Comparison of ENCODE assay signal across 8 cellular contexts in the genomic region with DNA sequence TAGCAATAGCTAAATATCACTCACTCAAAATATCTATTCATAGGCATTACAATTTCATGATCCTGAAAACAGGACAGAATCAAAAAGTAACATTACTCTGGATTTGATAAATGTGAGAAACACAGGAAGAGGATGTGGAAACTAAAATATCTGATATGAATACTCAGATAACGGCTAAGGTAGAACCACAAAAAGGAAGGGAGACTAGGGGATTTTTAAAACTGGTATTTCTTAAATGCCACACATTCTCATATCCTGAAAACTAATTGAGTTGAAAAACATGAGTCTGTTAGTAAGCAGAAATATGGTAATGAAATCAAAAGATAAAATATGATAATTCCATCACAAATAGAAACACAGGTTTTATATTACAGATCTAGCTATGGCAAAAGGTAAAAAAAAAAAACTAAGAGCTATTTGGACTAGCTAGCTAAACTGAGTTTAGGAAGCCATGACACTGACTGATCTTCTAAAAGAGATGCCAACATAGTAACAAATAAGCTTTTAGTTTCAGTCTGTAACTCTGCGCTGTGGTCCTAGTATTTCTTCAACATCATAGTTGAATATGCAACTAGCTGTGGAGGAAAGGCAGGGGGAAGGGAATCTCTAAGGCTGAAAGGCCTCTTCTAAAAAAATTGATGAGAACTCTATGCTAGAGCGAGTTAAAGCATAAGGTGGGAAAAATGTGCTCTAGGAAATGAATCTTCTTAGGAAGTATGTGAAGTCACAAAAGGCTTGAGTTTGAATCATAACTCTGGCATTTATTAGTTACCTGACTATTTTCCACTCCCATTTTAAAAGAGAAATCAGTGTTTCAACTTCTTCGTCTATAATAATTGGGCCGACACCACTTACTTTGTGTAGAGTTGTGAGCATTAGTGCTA.
A peak's percentile ranks its signal among the peaks of the same experiment; 100 is the strongest.
DNase-seq lines count a peak whose midpoint lies in the region; ATAC-seq and FAIRE-seq lines count a peak whose summit lies in the region.
"Not testable (repeated sequence)": the region's sequence is repeated elsewhere in the genome, so short reads cannot be mapped to it uniquely, and the experiment has no call there.

No MANE protein-coding gene starts in this region.

- peaks cover 20% of the 10 kb centered on the region for H3K4me1 Mint-ChIP-seq in activated CD8-positive, alpha-beta memory T cell treated with anti-CD3 and anti-CD28 coated beads, Interleukin-2, amount 10 ng/mL, durations not matched to agents 7 days and 5 days
- H3K4me1 Mint-ChIP-seq in central memory CD8-positive, alpha-beta T cell, result peaks cover 17% of the 10 kb centered on the region
- H3K4me1 Mint-ChIP-seq in natural killer cell treated with Interleukin-12 subunit alpha and Interleukin-12 subunit beta and Interleukin-15 and Interleukin-18, amount 100 ng/mL, for 72 hours (ENCODE audit: low read depth in 2 of 2), result peaks cover 0 to 17% of the 10 kb centered on the region in 2 donors

- H3K27ac ChIP-seq in BLaER1, result not testable (repeated sequence)

- peak; percentile 61 for FAIRE-seq in RCC 7860 (lab: Jason Lieb, UNC)

- CTCF ChIA-PET in activated CD8-positive, alpha-beta memory T cell treated with anti-CD3 and anti-CD28 coated beads, Interleukin-2, amount 10 ng/mL, durations not matched to agents 7 days and 5 days (lab: Charles Lee), result not testable (repeated sequence)

- H3K27ac Mint-ChIP-seq in activated CD8-positive, alpha-beta memory T cell treated with anti-CD3 and anti-CD28 coated beads, Interleukin-2, amount 10 ng/mL, durations not matched to agents 7 days and 5 days, result peak overlapping the region; percentile 37
- H3K27ac Mint-ChIP-seq in central memory CD8-positive, alpha-beta T cell (ENCODE audit: low read depth), result not testable (repeated sequence)
- peak overlapping the region; percentile 32 to 62 for H3K27ac Mint-ChIP-seq in natural killer cell treated with Interleukin-12 subunit alpha and Interleukin-12 subunit beta and Interleukin-15 and Interleukin-18, amount 100 ng/mL, for 72 hours

- H3K36me3 ChIP-seq in BLaER1, result not testable (repeated sequence)

- not testable (repeated sequence) for H3K4me3 Mint-ChIP-seq in activated CD8-positive, alpha-beta memory T cell treated with anti-CD3 and anti-CD28 coated beads, Interleukin-2, amount 10 ng/mL, durations not matched to agents 7 days and 5 days; central memory CD8-positive, alpha-beta T cell
- peak overlapping the region; percentile 49 for H3K4me3 Mint-ChIP-seq in natural killer cell treated with Interleukin-12 subunit alpha and Interleukin-12 subunit beta and Interleukin-15 and Interleukin-18, amount 100 ng/mL, for 72 hours

- H3K9me3 Mint-ChIP-seq in activated CD8-positive, alpha-beta memory T cell treated with anti-CD3 and anti-CD28 coated beads, Interleukin-2, amount 10 ng/mL, durations not matched to agents 7 days and 5 days (ENCODE audit: low read depth); central memory CD8-positive, alpha-beta T cell; natural killer cell treated with Interleukin-12 subunit alpha and Interleukin-12 subunit beta and Interleukin-15 and Interleukin-18, amount 100 ng/mL, for 72 hours: not testable (repeated sequence)

- not testable (repeated sequence) for H3K9me3 ChIP-seq in BLaER1

- peak overlapping the region; percentile 52 for H3K4me2 ChIP-seq in BLaER1

- not testable (repeated sequence) for H3K27me3 ChIP-seq in BLaER1

- not testable (repeated sequence) for H3K9ac ChIP-seq in BLaER1

- not testable (repeated sequence) for H3K4me3 ChIP-seq in BLaER1

- not testable (repeated sequence) for H4K20me1 ChIP-seq in BLaER1

- not testable (repeated sequence) for DNase-seq in RCC 7860 (ENCODE audit: low spot score); activated CD8-positive, alpha-beta memory T cell treated with anti-CD3 and anti-CD28 coated beads, Interleukin-2, amount 10 ng/mL, durations not matched to agents 7 days and 5 days; central memory CD8-positive, alpha-beta T cell (ENCODE audit: low spot score in 2 of 2); natural killer cell treated with Interleukin-12 subunit alpha and Interleukin-12 subunit beta and Interleukin-15 and Interleukin-18, amount 100 ng/mL, for 72 hours (ENCODE audit: low spot score)

- not testable (repeated sequence) for H3K27me3 Mint-ChIP-seq in activated CD8-positive, alpha-beta memory T cell treated with anti-CD3 and anti-CD28 coated beads, Interleukin-2, amount 10 ng/mL, durations not matched to agents 7 days and 5 days; central memory CD8-positive, alpha-beta T cell
- peaks cover 20 to 26% of the 10 kb centered on the region in 2 donors for H3K27me3 Mint-ChIP-seq in natural killer cell treated with Interleukin-12 subunit alpha and Interleukin-12 subunit beta and Interleukin-15 and Interleukin-18, amount 100 ng/mL, for 72 hours

- H3K4me1 ChIP-seq in BLaER1, result peaks cover 21% of the 10 kb centered on the region

- not testable (repeated sequence) for H3K36me3 Mint-ChIP-seq in activated CD8-positive, alpha-beta memory T cell treated with anti-CD3 and anti-CD28 coated beads, Interleukin-2, amount 10 ng/mL, durations not matched to agents 7 days and 5 days; central memory CD8-positive, alpha-beta T cell (ENCODE audit: insufficient read depth); natural killer cell treated with Interleukin-12 subunit alpha and Interleukin-12 subunit beta and Interleukin-15 and Interleukin-18, amount 100 ng/mL, for 72 hours

- peak; percentile 42 for ATAC-seq in GM18519 (IDR thresholded peaks at IDR 0.05; ENCODE audit: low FRiP score, unreplicated experiment)
- ATAC-seq in GM21737 (IDR thresholded peaks at IDR 0.05; ENCODE audit: unreplicated experiment), result peak; percentile 62
- ATAC-seq in HG03469 (IDR thresholded peaks at IDR 0.05; ENCODE audit: unreplicated experiment), result peak; percentile 34
- ATAC-seq in activated CD8-positive, alpha-beta memory T cell treated with anti-CD3 and anti-CD28 coated beads, Interleukin-2, amount 10 ng/mL, durations not matched to agents 7 days and 5 days, result peak; percentile 20
- peak; percentile 40 for ATAC-seq in central memory CD8-positive, alpha-beta T cell (replicated peaks; ENCODE audit: extremely low read depth, poor library complexity, severe bottlenecking)
- peak in 1 of 2 donors; percentile 52 for ATAC-seq in natural killer cell treated with Interleukin-12 subunit alpha and Interleukin-12 subunit beta and Interleukin-15 and Interleukin-18, amount 100 ng/mL, for 72 hours
